In the genomic region with DNA sequence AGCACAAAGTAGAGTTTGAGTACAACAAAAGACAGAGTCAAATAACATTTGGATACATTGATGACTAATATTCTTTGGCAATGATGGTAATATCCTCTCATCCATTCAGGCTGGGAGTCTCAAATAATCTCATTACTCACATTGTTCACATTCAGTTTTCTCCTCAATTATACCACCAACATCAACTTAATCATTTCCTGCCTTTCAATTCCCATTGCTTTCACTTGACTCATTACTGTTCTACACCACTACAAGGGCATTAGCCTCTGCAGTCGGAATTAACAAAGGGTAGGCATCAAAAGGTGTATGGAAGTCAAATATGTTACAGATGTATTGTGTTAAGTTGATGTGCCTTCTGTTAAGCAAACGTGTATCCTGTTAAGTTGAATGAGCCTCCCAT, we compare ENCODE assay signal across 18 cellular contexts.
DNase-seq lines count a peak whose midpoint lies in the region; ATAC-seq, FAIRE-seq and TF ChIP-seq lines count a peak whose summit lies in the region.
"Had no signal": no experiment of that assay in that cellular context is flagged by ENCODE, and none has a peak within 500 bp of the region (broad histone marks: within the 10 kb centered on the region; RNA-seq: fewer than 3 reads in every experiment).

No MANE protein-coding gene starts in this region.

- peaks cover 12% of the 10 kb centered on the region for H3K4me1 ChIP-seq in keratinocyte (ENCODE audit: control insufficient read depth, extremely low read depth, insufficient read depth, low read length)
- H3K4me1 ChIP-seq in trophoblast cell (ENCODE audit: control insufficient read depth in 1 of 2, insufficient read depth in 2 of 2, low read length in 2 of 2), result no peaks in the 10 kb centered on the region
- H3K4me1 ChIP-seq: ascending aorta, psoas muscle had no signal

- H3K79me2 ChIP-seq in keratinocyte (ENCODE audit: control insufficient read depth, insufficient read depth, low read length) (no peaks in the 10 kb centered on the region), trophoblast cell (ENCODE audit: control insufficient read depth, insufficient read depth, low read length, poor library complexity) (no peaks in the 10 kb centered on the region)

- TF ChIP-seq CTCF in keratinocyte (optimal IDR thresholded peaks at IDR 0.05 in 1 of 3, IDR thresholded peaks at IDR 0.05 in 1 of 3, conservative IDR thresholded peaks at IDR 0.05 in 1 of 3; ENCODE audit: extremely low read depth in 1 of 3, insufficient read depth in 2 of 3, low read length in 3 of 3), result no peak

- DNase-seq in Ammon's horn (ENCODE audit: low spot score) (peak; percentile 7), LHCN-M2 (ENCODE audit: low read depth) (peak; percentile 93), astrocyte of the hippocampus (ENCODE audit: low read depth, low spot score) (peak; percentile 83), keratinocyte (ENCODE audit: low read depth, low spot score) (peak; percentile 48), NOMO-1 (lab: John Stamatoyannopoulos, UW; ENCODE audit: unreplicated experiment in 2 of 2) (no peak), trophoblast cell (no peak)
- DNase-seq in activated CD8-positive, alpha-beta memory T cell treated with anti-CD3 and anti-CD28 coated beads, Interleukin-2, amount 50 U/mL, for 48 hours, result no peak
- DNase-seq: activated B cell treated with CpG ODN at 0.5 μM for 24 hours; activated T-cell treated with anti-CD3 and anti-CD28 coated beads, Interleukin-2, amount 50 U/mL, for 4 hours; mucosa of descending colon; NCI-H1092 treated with DMSO at 0.1 percent for 48 hours; NCI-H510A treated with DMSO at 0.1 percent for 48 hours; psoas muscle; stimulated activated CD4-positive, alpha-beta T cell treated with anti-CD3 and anti-CD28 coated beads, Interleukin-4, amount 100 ng/mL, for 1 hour; stimulated activated naive CD4-positive, alpha-beta T cell treated with Interleukin-2 at 50 U/mL for 16 hours had no signal

- H3K36me3 ChIP-seq in keratinocyte (ENCODE audit: control insufficient read depth in 2 of 2, extremely low read depth in 1 of 2, insufficient read depth in 2 of 2, low read length in 2 of 2), result no peaks in the 10 kb centered on the region
- H3K36me3 ChIP-seq in trophoblast cell (ENCODE audit: control insufficient read depth in 1 of 2, insufficient read depth in 2 of 2, low read length in 2 of 2), result no peaks in the 10 kb centered on the region
- H3K36me3 ChIP-seq: ascending aorta had no signal

- H3K4me3 ChIP-seq in keratinocyte (ENCODE audit: control insufficient read depth in 2 of 3, extremely low read depth in 1 of 3, insufficient read depth in 2 of 3, low read depth in 1 of 3, low read length in 3 of 3) (no peak overlapping the region), trophoblast cell (ENCODE audit: low read depth, low read length) (no peak overlapping the region)
- H3K4me3 ChIP-seq: ascending aorta, mucosa of descending colon, psoas muscle had no signal

- peak overlapping the region; percentile 17 for H3K4me2 ChIP-seq in keratinocyte (ENCODE audit: control insufficient read depth, extremely low read depth, insufficient read depth, low read depth, low read length)
- H3K4me2 ChIP-seq in trophoblast cell (ENCODE audit: low read length), result no peak overlapping the region

- H3K79me1 ChIP-seq in trophoblast cell (ENCODE audit: low read length), result no peaks in the 10 kb centered on the region

- no peak overlapping the region for H3K4ac ChIP-seq in trophoblast cell (ENCODE audit: low read depth, low read length)

- H2BK5ac ChIP-seq in trophoblast cell (ENCODE audit: low read depth, low read length, poor library complexity), result no peak overlapping the region

- no peak overlapping the region for H3K14ac ChIP-seq in trophoblast cell (ENCODE audit: low read length)

- FAIRE-seq in keratinocyte (lab: Jason Lieb, UNC), result peak; percentile 94
- FAIRE-seq: endometrium had no signal

- no peak overlapping the region for H3K9ac ChIP-seq in keratinocyte (ENCODE audit: control insufficient read depth, extremely low read depth, insufficient read depth, low read length)
- H3K9ac ChIP-seq in trophoblast cell (ENCODE audit: low read length), result no peak overlapping the region

- H4K20me1 ChIP-seq in keratinocyte (ENCODE audit: control insufficient read depth, extremely low read depth, insufficient read depth, low read length), result no peaks in the 10 kb centered on the region

- H2AFZ ChIP-seq in keratinocyte (ENCODE audit: control insufficient read depth, low read length), result peak overlapping the region; percentile 34
- no peak overlapping the region for H2AFZ ChIP-seq in trophoblast cell (ENCODE audit: insufficient read depth, low read length, poor library complexity)

- H3K27ac ChIP-seq in keratinocyte (ENCODE audit: control insufficient read depth, insufficient read depth, low read length), result peak overlapping the region; percentile 44
- no peak overlapping the region for H3K27ac ChIP-seq in trophoblast cell (ENCODE audit: low read depth, low read length)
- H3K27ac ChIP-seq: ascending aorta, psoas muscle had no signal

- no peak overlapping the region for H2AK5ac ChIP-seq in trophoblast cell (ENCODE audit: low read length)

- H2BK120ac ChIP-seq in trophoblast cell (ENCODE audit: insufficient read depth, low read length, poor library complexity), result no peak overlapping the region

- H3K9me1 ChIP-seq in keratinocyte (ENCODE audit: control insufficient read depth, extremely low read depth, insufficient read depth, low read length), result no peaks in the 10 kb centered on the region

- H4K91ac ChIP-seq in trophoblast cell (ENCODE audit: low read depth, low read length), result no peak overlapping the region

- peaks cover 6% of the 10 kb centered on the region for H3K9me3 ChIP-seq in keratinocyte (ENCODE audit: control insufficient read depth, low read depth, low read length)
- peaks cover 9% of the 10 kb centered on the region for H3K9me3 ChIP-seq in trophoblast cell (ENCODE audit: insufficient read depth, low read depth, low read length)
- H3K9me3 ChIP-seq: ascending aorta, psoas muscle had no signal

- H4K8ac ChIP-seq in trophoblast cell (ENCODE audit: low read depth, low read length), result no peak overlapping the region

- no peak overlapping the region for H3K18ac ChIP-seq in trophoblast cell (ENCODE audit: low read length)

- H3K23ac ChIP-seq in trophoblast cell (ENCODE audit: low read length), result no peak overlapping the region

- H4K12ac ChIP-seq in trophoblast cell (ENCODE audit: low read depth, low read length), result no peak overlapping the region

- dilution Hi-C loops in keratinocyte (cut with MboI; ENCODE audit: extremely low pct_ligation_motif_present, low sequenced_read_pairs), result no loop called here

- H2BK12ac ChIP-seq in trophoblast cell (ENCODE audit: low read length), result no peak overlapping the region

- H3K27me3 ChIP-seq in keratinocyte (ENCODE audit: control insufficient read depth, extremely low read depth, insufficient read depth, low read length), result no peaks in the 10 kb centered on the region
- no peaks in the 10 kb centered on the region for H3K27me3 ChIP-seq in trophoblast cell (ENCODE audit: insufficient read depth, low read length)
- H3K27me3 ChIP-seq: ascending aorta had no signal

- no CpG with 5 or more reads among the region's 2 CpGs for WGBS in trophoblast cell (ENCODE audit: extremely low coverage, insufficient coverage, insufficient read length)

- ATAC-seq in HG02981 (IDR thresholded peaks at IDR 0.05; ENCODE audit: unreplicated experiment), result no peak
- ATAC-seq: activated T-cell treated with anti-CD3 and anti-CD28 coated beads, Interleukin-2, amount 50 U/mL, for 4 hours; mucosa of descending colon; psoas muscle had no signal

Comparison
In these comparisons a context has a peak if more than half of its experiments do, and no peak if none do; other contexts are left out.
1. DNase-seq: peak in Ammon's horn (single experiment), LHCN-M2 (single experiment), astrocyte of the hippocampus (single experiment) and keratinocyte (single experiment); none in activated CD8-positive, alpha-beta memory T cell treated with anti-CD3 and anti-CD28 coated beads, Interleukin-2, amount 50 U/mL, for 48 hours (single experiment), NOMO-1 (0 of 2) and trophoblast cell (0 of 2).